1 cellular context compared by ENCODE assay signal in the genomic region with DNA sequence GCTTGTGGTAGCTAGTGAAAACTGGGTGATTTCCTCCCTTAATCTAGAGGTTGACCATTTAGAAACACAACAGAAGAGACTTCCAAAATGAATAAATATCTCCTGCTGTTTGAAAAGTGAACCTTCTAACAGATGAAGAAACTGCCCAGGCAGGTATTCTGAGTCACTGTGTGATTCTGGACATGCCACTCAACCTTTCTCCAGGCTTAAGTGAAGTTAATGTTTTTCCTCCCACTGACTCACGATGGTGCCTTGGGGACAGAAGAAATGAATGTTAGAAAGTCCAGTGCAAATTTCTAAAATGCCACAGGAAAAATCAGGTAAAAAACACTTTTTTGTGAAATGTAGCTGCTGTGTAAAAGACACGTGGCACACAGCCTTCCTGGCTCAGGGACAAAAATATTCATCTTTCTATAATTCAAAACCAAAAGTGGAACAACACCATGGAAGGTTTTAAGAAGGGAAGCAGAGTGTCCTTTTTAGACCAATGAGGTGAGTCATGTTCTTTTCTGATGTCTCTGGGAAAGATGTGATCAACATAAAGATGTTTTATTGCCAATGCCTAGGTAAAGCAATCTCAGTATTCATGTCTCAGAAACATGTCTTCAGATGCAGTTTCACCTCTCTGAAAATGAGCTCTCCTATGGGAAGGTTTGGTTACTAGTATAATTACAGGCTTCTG.
TF ChIP-seq lines count a peak whose summit lies in the region.

No MANE protein-coding gene starts in this region.

TF ChIP-seq in SK-N-SH treated with all-trans-retinoic acid at 6 μM for 48 hours, 23 proteins besides CTCF, POLR2A, EP300 and RAD21 (continued from another document):
- TF ChIP-seq, protein P1, sequence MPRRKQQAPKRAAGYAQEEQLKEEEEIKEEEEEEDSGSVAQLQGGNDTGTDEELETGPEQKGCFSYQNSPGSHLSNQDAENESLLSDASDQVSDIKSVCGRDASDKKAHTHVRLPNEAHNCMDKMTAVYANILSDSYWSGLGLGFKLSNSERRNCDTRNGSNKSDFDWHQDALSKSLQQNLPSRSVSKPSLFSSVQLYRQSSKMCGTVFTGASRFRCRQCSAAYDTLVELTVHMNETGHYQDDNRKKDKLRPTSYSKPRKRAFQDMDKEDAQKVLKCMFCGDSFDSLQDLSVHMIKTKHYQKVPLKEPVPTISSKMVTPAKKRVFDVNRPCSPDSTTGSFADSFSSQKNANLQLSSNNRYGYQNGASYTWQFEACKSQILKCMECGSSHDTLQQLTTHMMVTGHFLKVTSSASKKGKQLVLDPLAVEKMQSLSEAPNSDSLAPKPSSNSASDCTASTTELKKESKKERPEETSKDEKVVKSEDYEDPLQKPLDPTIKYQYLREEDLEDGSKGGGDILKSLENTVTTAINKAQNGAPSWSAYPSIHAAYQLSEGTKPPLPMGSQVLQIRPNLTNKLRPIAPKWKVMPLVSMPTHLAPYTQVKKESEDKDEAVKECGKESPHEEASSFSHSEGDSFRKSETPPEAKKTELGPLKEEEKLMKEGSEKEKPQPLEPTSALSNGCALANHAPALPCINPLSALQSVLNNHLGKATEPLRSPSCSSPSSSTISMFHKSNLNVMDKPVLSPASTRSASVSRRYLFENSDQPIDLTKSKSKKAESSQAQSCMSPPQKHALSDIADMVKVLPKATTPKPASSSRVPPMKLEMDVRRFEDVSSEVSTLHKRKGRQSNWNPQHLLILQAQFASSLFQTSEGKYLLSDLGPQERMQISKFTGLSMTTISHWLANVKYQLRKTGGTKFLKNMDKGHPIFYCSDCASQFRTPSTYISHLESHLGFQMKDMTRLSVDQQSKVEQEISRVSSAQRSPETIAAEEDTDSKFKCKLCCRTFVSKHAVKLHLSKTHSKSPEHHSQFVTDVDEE (CRISPR knock-in tag; IDR thresholded peaks at IDR 0.05), result no peak
- TF ChIP-seq BACH2 (CRISPR knock-in tag; IDR thresholded peaks at IDR 0.05; ENCODE audit: borderline replicate concordance), result no peak
- TF ChIP-seq, protein P2, sequence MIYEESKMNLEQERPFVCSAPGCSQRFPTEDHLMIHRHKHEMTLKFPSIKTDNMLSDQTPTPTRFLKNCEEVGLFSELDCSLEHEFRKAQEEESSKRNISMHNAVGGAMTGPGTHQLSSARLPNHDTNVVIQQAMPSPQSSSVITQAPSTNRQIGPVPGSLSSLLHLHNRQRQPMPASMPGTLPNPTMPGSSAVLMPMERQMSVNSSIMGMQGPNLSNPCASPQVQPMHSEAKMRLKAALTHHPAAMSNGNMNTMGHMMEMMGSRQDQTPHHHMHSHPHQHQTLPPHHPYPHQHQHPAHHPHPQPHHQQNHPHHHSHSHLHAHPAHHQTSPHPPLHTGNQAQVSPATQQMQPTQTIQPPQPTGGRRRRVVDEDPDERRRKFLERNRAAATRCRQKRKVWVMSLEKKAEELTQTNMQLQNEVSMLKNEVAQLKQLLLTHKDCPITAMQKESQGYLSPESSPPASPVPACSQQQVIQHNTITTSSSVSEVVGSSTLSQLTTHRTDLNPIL (CRISPR knock-in tag; IDR thresholded peaks at IDR 0.05; ENCODE audit: low read depth), result no peak
- TF ChIP-seq ZFP30 (CRISPR knock-in tag; IDR thresholded peaks at IDR 0.05), result no peak
